ENCODE assay signal across 12 cellular contexts in genomic region chr1:181092883-181093282, GRCh38. TPM values are rescaled to one million over a fixed set of nuclear protein-coding genes. Genes with fewer than 3 reads are reported as not detected.
DNase-seq lines count a peak whose midpoint lies in the region; ATAC-seq and TF ChIP-seq lines count a peak whose summit lies in the region.
"Had no signal": no experiment of that assay in that cellular context is flagged by ENCODE, and none has a peak within 500 bp of the region (broad histone marks: within the 10 kb centered on the region; RNA-seq: fewer than 3 reads in every experiment).

No MANE protein-coding gene starts in this region.

- no peak overlapping the region for H3K27ac Mint-ChIP-seq in activated CD4-positive, alpha-beta T cell treated with anti-CD3 and anti-CD28 coated beads for 36 hours

- no peak for ATAC-seq in activated CD4-positive, alpha-beta T cell treated with anti-CD3 and anti-CD28 coated beads for 36 hours
- ATAC-seq in RWPE2 (ENCODE audit: low read depth) (no peak), GM21528 (IDR thresholded peaks at IDR 0.05; ENCODE audit: low FRiP score, unreplicated experiment) (no peak)
- ATAC-seq: pancreas had no signal

- peaks cover 17% of the 10 kb centered on the region for H3K4me1 ChIP-seq in RWPE2 (ENCODE audit: insufficient read depth, poor library complexity, severe bottlenecking)

- H3K27me3 Mint-ChIP-seq in activated CD4-positive, alpha-beta T cell treated with anti-CD3 and anti-CD28 coated beads for 36 hours = no peaks in the 10 kb centered on the region

- H3K9me3 ChIP-seq in RWPE2 (ENCODE audit: severe bottlenecking) = no peaks in the 10 kb centered on the region
- H3K9me3 ChIP-seq: pancreas, uterus had no signal

- in situ Hi-C loops in ACHN (cut with HindIII; ENCODE audit: low pct_ligation_motif_present, low pct_unique_long_range_greater_than_20kb, low sequenced_read_pairs) = no loop called here

- intact Hi-C loops in activated CD4-positive, alpha-beta T cell treated with anti-CD3 and anti-CD28 coated beads for 36 hours (cut with DNase I, micrococcal nuclease) = loop anchor here in 1 of 2 experiments (10.0 kb wide), 1 partner anchor 938 kb away; the partner anchor contains the start of gene QSOX1

- H3K36me3 Mint-ChIP-seq in activated CD4-positive, alpha-beta T cell treated with anti-CD3 and anti-CD28 coated beads for 36 hours (ENCODE audit: low read depth) = peaks cover 60% of the 10 kb centered on the region

- H3K27me3 ChIP-seq in RWPE2 (ENCODE audit: insufficient read depth, poor library complexity, severe bottlenecking) = no peaks in the 10 kb centered on the region
- H3K27me3 ChIP-seq: pancreas, uterus had no signal

- peak overlapping the region; percentile 100 for H3K4me3 Mint-ChIP-seq in activated CD4-positive, alpha-beta T cell treated with anti-CD3 and anti-CD28 coated beads for 36 hours

- no peak for TF ChIP-seq CTCF in RWPE2 (IDR thresholded peaks at IDR 0.05; ENCODE audit: poor library complexity, severe bottlenecking)
- TF ChIP-seq CTCF in fibroblast of mammary gland (conservative IDR thresholded peaks at IDR 0.05; ENCODE audit: control insufficient read depth, insufficient read depth, low read depth, low read length) = no peak

- POLR2A ChIA-PET in activated CD4-positive, alpha-beta T cell treated with anti-CD3 and anti-CD28 coated beads for 36 hours (lab: Charles Lee) = interaction anchor here (0.7 to 1.2 kb wide), 3 partner anchors 12 to 70 kb away, joined by 4 read pairs; no protein-coding TSS in a partner anchor

- CTCF ChIA-PET in activated CD4-positive, alpha-beta T cell treated with anti-CD3 and anti-CD28 coated beads for 36 hours (lab: Charles Lee) = interaction anchor here (0.8 to 5.1 kb wide), 7 partner anchors 11 to 149 kb away, joined by 3 to 75 read pairs (median 3); partner anchors contain the start of gene STX6

- DNase-seq in activated CD4-positive, alpha-beta T cell treated with anti-CD3 and anti-CD28 coated beads for 36 hours = no peak
- DNase-seq in activated CD4-positive, alpha-beta T cell treated with anti-CD3 and anti-CD28 coated beads for 4 hours = no peak
- DNase-seq in RWPE2 (ENCODE audit: low spot score) = no peak
- DNase-seq in fibroblast of mammary gland (ENCODE audit: low read depth) = no peak
- no peak for DNase-seq in skeletal muscle cell (ENCODE audit: low read depth)
- DNase-seq in ACHN = no peak
- no peak for DNase-seq in NCI-H226
- DNase-seq: activated gamma-delta T cell, NCI-H1436 treated with DMSO at 0.1 percent for 48 hours, pancreas, uterus had no signal

- peaks cover 53% of the 10 kb centered on the region for H3K36me3 ChIP-seq in RWPE2 (ENCODE audit: low read depth)
- H3K36me3 ChIP-seq: pancreas, uterus had no signal

- H3K9me3 Mint-ChIP-seq in activated CD4-positive, alpha-beta T cell treated with anti-CD3 and anti-CD28 coated beads for 36 hours (ENCODE audit: low read depth) = no peaks in the 10 kb centered on the region

- H3K4me3 ChIP-seq in RWPE2 (ENCODE audit: severe bottlenecking) = no peak overlapping the region
- H3K4me3 ChIP-seq in fibroblast of mammary gland (ENCODE audit: control insufficient read depth, low read depth, low read length) = peak overlapping the region; percentile 97
- peak overlapping the region; percentile 78 for H3K4me3 ChIP-seq in skeletal muscle cell (ENCODE audit: low read depth, low read length)
- H3K4me3 ChIP-seq: pancreas, uterus had no signal

- H3K4me1 Mint-ChIP-seq in activated CD4-positive, alpha-beta T cell treated with anti-CD3 and anti-CD28 coated beads for 36 hours = peaks cover 49% of the 10 kb centered on the region

- H3K27ac ChIP-seq in RWPE2 (ENCODE audit: poor library complexity, severe bottlenecking) = peak overlapping the region; percentile 97
- H3K27ac ChIP-seq: pancreas had no signal

RNA-seq across cellular contexts. Expression of gene IER5, which starts 4.4 kb away (rescaled TPM):
- total RNA-seq in activated CD4-positive, alpha-beta T cell treated with anti-CD3 and anti-CD28 coated beads for 36 hours = 10 to 100 TPM; 16.3 to 24.3 TPM

RNA-seq across cellular contexts. Expression of gene MR1, which starts 59.1 kb away (rescaled TPM):
- total RNA-seq in activated CD4-positive, alpha-beta T cell treated with anti-CD3 and anti-CD28 coated beads for 36 hours = 10 to 100 TPM; 21.5 to 25.3 TPM
